Comparison of ENCODE assay signal across 5 cellular contexts in the genomic region with DNA sequence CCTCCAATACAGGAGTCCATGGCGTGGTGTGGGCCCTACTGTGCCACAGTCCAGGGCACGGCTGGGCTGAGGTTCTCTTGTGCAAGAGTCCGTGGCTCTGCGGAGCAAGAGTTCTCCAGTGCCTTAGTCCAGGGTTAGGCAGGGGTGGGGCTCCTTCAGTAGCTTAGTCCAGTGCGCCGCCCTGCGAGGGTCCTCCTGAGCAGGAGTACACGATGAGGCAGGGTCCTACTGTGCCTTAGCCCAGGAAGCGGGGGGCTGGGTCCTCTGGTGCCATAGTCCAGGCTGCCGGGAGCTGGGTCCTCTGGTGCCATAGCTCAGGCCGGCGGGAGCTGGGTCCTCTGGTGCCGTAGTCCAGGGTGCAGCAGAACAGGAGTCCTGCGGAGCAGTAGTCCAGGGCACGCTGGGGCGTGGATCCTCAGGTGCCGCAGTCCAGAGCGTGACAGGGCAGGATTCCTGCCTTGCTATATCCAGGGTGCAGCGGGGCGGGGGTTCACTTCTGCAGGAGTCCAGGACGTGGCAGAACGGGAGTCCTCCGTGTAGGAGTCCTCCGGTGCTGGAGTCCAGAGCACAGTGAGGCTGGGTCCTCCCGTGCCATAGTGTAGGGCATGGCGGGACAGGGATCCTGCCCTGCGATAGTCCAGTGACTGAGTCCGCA.
DNase-seq lines count a peak whose midpoint lies in the region; ATAC-seq and TF ChIP-seq lines count a peak whose summit lies in the region.
"Not testable (repeated sequence)": the region's sequence is repeated elsewhere in the genome, so short reads cannot be mapped to it uniquely, and the experiment has no call there.

No MANE protein-coding gene starts in this region.

- TF ChIP-seq POLR2A in spleen (IDR thresholded peaks at IDR 0.05), result not testable (repeated sequence)

- H3K4me3 ChIP-seq in RWPE2 (ENCODE audit: severe bottlenecking); coronary artery; spleen; upper lobe of right lung: not testable (repeated sequence)

- 90 to 93% (median 93%) methylated on average over 11 to 14 of the region's 28 CpGs; no CpG with 5 or more reads in 2 of the 5 donors for WGBS in spleen, 5 donors

- DNase-seq in RWPE2 (ENCODE audit: low spot score) (peak; percentile 66), coronary artery (ENCODE audit: low spot score) (peak; percentile 52), posterior vena cava (ENCODE audit: low spot score) (peak; percentile 76), spleen (peak; percentile 56)
- not testable (repeated sequence) for DNase-seq in upper lobe of right lung

- not testable (repeated sequence) for H3K27me3 ChIP-seq in RWPE2 (ENCODE audit: insufficient read depth, poor library complexity, severe bottlenecking); spleen (replicated peaks in 1 of 7); upper lobe of right lung

- intact Hi-C loops in posterior vena cava (cut with DNase I); spleen (cut with DNase I; ENCODE audit: low total_unique reads); upper lobe of right lung (cut with DNase I): not testable (repeated sequence)

- H3K9me3 ChIP-seq in RWPE2 (ENCODE audit: severe bottlenecking); upper lobe of right lung: not testable (repeated sequence)
- H3K9me3 ChIP-seq in spleen, result peaks cover 0 to 14% (median 4%) of the 10 kb centered on the region in 8 donors

- H3K4me1 ChIP-seq in RWPE2 (ENCODE audit: insufficient read depth, poor library complexity, severe bottlenecking); spleen; upper lobe of right lung: not testable (repeated sequence)

- not testable (repeated sequence) for H3K36me3 ChIP-seq in RWPE2 (ENCODE audit: low read depth); spleen; upper lobe of right lung

- not testable (repeated sequence) for ATAC-seq in RWPE2 (ENCODE audit: low read depth)
- peak; percentile 32 for ATAC-seq in upper lobe of right lung

- TF ChIP-seq CTCF in RWPE2 (IDR thresholded peaks at IDR 0.05; ENCODE audit: poor library complexity, severe bottlenecking); coronary artery (IDR thresholded peaks at IDR 0.05); spleen (IDR thresholded peaks at IDR 0.05 in 8 of 11, conservative IDR thresholded peaks at IDR 0.05 in 3 of 11); upper lobe of right lung (IDR thresholded peaks at IDR 0.05): not testable (repeated sequence)

- not testable (repeated sequence) for H3K27ac ChIP-seq in RWPE2 (ENCODE audit: poor library complexity, severe bottlenecking); coronary artery; spleen; upper lobe of right lung
